Comparison of ENCODE assay signal across 8 cellular contexts in genomic region chr14:64764641-64765520, GRCh38.
DNase-seq lines count a peak whose midpoint lies in the region; ATAC-seq lines count a peak whose summit lies in the region.

No MANE protein-coding gene starts in this region.

- peak; percentile 63 for ATAC-seq in HG03175 (IDR thresholded peaks at IDR 0.05; ENCODE audit: unreplicated experiment)
- no peak for ATAC-seq in HG03571 (IDR thresholded peaks at IDR 0.05; ENCODE audit: unreplicated experiment)

- DNase-seq in Daoy (ENCODE audit: low read depth) (peak; percentile 88), NOMO-1 (lab: John Stamatoyannopoulos, UW; ENCODE audit: unreplicated experiment in 2 of 2) (peak; percentile 46 to 63), epidermal melanocyte (ENCODE audit: insufficient read length, low spot score) (peak; percentile 83), middle frontal gyrus (ENCODE audit: extremely low spot score, low spot score) (peak; percentile 55)
- DNase-seq in activated CD8-positive, alpha-beta memory T cell treated with anti-CD3 and anti-CD28 coated beads, Interleukin-2, amount 50 U/mL, for 4 hours: peak; percentile 65
- peak; percentile 26 to 30 for DNase-seq in stimulated activated CD8-positive, alpha-beta memory T cell treated with anti-CD3 and anti-CD28 coated beads, Interleukin-2, amount 100 ng/mL, for 1 hour (ENCODE audit: low read depth in 2 of 2)

Comparison
In these comparisons a context has a peak if more than half of its experiments do, and no peak if none do; other contexts are left out.
1. DNase-seq: peak in every context shown above with its lines; median percentile 88 in Daoy; 83 in epidermal melanocyte; 65 in activated CD8-positive, alpha-beta memory T cell treated with anti-CD3 and anti-CD28 coated beads, Interleukin-2, amount 50 U/mL, for 4 hours; 55 in middle frontal gyrus; 54 in NOMO-1; 28 in stimulated activated CD8-positive, alpha-beta memory T cell treated with anti-CD3 and anti-CD28 coated beads, Interleukin-2, amount 100 ng/mL, for 1 hour.